22 cellular contexts compared by ENCODE assay signal in genomic region chr10:1650542-1651279, GRCh38.
A peak's percentile ranks its signal among the peaks of the same experiment; 100 is the strongest.
DNase-seq lines count a peak whose midpoint lies in the region; ATAC-seq, FAIRE-seq and TF ChIP-seq lines count a peak whose summit lies in the region.
"Had no signal": no experiment of that assay in that cellular context is flagged by ENCODE, and none has a peak within 500 bp of the region (broad histone marks: within the 10 kb centered on the region; RNA-seq: fewer than 3 reads in every experiment).

No MANE protein-coding gene starts in this region.

- H2BK12ac ChIP-seq in neuronal stem cell (ENCODE audit: low read length): no peak overlapping the region

- no peak overlapping the region for H2BK5ac ChIP-seq in neuronal stem cell (ENCODE audit: low read length)

- H3K4me3 ChIP-seq in HepG2 (replicated peaks in 1 of 3; ENCODE audit: insufficient read depth in 1 of 3, low read depth in 2 of 3, low read length in 3 of 3) (no peak overlapping the region), right lobe of liver (no peak overlapping the region), neuronal stem cell (ENCODE audit: low read length in 2 of 2) (no peak overlapping the region), upper lobe of right lung (no peak overlapping the region)
- H3K4me3 ChIP-seq: A549 had no signal

- H3K4me2 ChIP-seq in HepG2 (ENCODE audit: low read depth, low read length) (no peak overlapping the region), neuronal stem cell (ENCODE audit: insufficient read depth, low read length, poor library complexity, severe bottlenecking) (no peak overlapping the region)
- H3K4me2 ChIP-seq: A549 had no signal

- H3K36me3 ChIP-seq in HepG2 (replicated peaks in 1 of 2; ENCODE audit: control insufficient read depth in 1 of 2, insufficient read depth in 2 of 2, low read length in 2 of 2) (no peaks in the 10 kb centered on the region), right lobe of liver (no peaks in the 10 kb centered on the region), neuronal stem cell (replicated peaks in 1 of 2; ENCODE audit: control insufficient read depth in 2 of 2, insufficient read depth in 2 of 2, low read length in 2 of 2) (no peaks in the 10 kb centered on the region), upper lobe of right lung (no peaks in the 10 kb centered on the region)
- H3K36me3 ChIP-seq: BE2C had no signal

- H2BK120ac ChIP-seq in neuronal stem cell (ENCODE audit: low read depth, low read length): no peak overlapping the region

- no peak overlapping the region for H2BK15ac ChIP-seq in neuronal stem cell (ENCODE audit: low read length)

- CTCF ChIA-PET in HepG2 (lab: Yijun Ruan, JAX; ENCODE audit: low intra/inter-chr PET ratio, low total read pairs): no interaction called here

- POLR2A ChIA-PET in HepG2 (lab: Yijun Ruan, JAX): no interaction called here

- no peak overlapping the region for H3K27ac ChIP-seq in HepG2 (ENCODE audit: extremely low read length, insufficient read depth, low read length)
- H3K27ac ChIP-seq in right lobe of liver: no peak overlapping the region
- H3K27ac ChIP-seq in neuronal stem cell (replicated peaks; ENCODE audit: low read length): no peak overlapping the region
- H3K27ac ChIP-seq in upper lobe of right lung: no peak overlapping the region
- H3K27ac ChIP-seq: A549 had no signal

- no peak for TF ChIP-seq POLR2A in HepG2 (IDR thresholded peaks at IDR 0.05; ENCODE audit: insufficient read depth in 1 of 2, low read depth in 2 of 2, low read length in 2 of 2)
- TF ChIP-seq POLR2A in right lobe of liver (IDR thresholded peaks at IDR 0.05): no peak

- no peaks in the 10 kb centered on the region for H3K79me2 ChIP-seq in HepG2 (ENCODE audit: insufficient read depth, low read length)

- no peak for ATAC-seq in HepG2
- ATAC-seq in right lobe of liver: no peak
- ATAC-seq in upper lobe of right lung: no peak
- ATAC-seq: A549, Panc1 had no signal

- no TSS peak for BruUV-seq in HepG2 (replicated peaks; lab: Mats Ljungman, UMichigan)

- 1% methylated on average over 15 of the region's 25 CpGs for WGBS in HepG2 (ENCODE audit: low lambda C conversion rate)
- 66% methylated on average over 9 of the region's 25 CpGs for WGBS in right lobe of liver (ENCODE audit: insufficient coverage, low coverage, low lambda C conversion rate, missing lambda C conversion rate)
- WGBS in neuronal stem cell (ENCODE audit: extremely low coverage in 2 of 2, insufficient read length in 2 of 2, insufficient replicate concordance in 1 of 2), 2 donors: no CpG with 5 or more reads among the region's 25 CpGs

- TF ChIP-seq EP300 in HepG2 (IDR thresholded peaks at IDR 0.05; ENCODE audit: low read depth in 2 of 2, low read length in 2 of 2) (no peak), HepG2 (CRISPR knock-in tag; IDR thresholded peaks at IDR 0.05; ENCODE audit: borderline replicate concordance) (no peak)

- no peak overlapping the region for H3K18ac ChIP-seq in neuronal stem cell (ENCODE audit: low read length)

- H3K9me3 ChIP-seq in HepG2 (ENCODE audit: low read length) (no peaks in the 10 kb centered on the region), right lobe of liver (no peaks in the 10 kb centered on the region), neuronal stem cell (replicated peaks in 1 of 2; ENCODE audit: control insufficient read depth in 2 of 2, insufficient read depth in 1 of 2, low read depth in 1 of 2, low read length in 2 of 2) (no peaks in the 10 kb centered on the region), upper lobe of right lung (no peaks in the 10 kb centered on the region)
- H3K9me3 ChIP-seq: A549, BE2C had no signal

- no peak overlapping the region for H4K91ac ChIP-seq in neuronal stem cell (ENCODE audit: low read depth, low read length, poor library complexity)

- H3K4me1 ChIP-seq in HepG2 (ENCODE audit: insufficient read depth, low read length) (no peaks in the 10 kb centered on the region), right lobe of liver (no peaks in the 10 kb centered on the region), neuronal stem cell (ENCODE audit: control insufficient read depth in 2 of 2, insufficient read depth in 1 of 2, low read depth in 1 of 2, low read length in 2 of 2) (peaks cover 0 to 7% of the 10 kb centered on the region in 2 donors), upper lobe of right lung (no peaks in the 10 kb centered on the region)
- H3K4me1 ChIP-seq: A549, BE2C had no signal

- H2AK5ac ChIP-seq in neuronal stem cell (ENCODE audit: low read depth, low read length): no peak overlapping the region

- no peak overlapping the region for H3K4ac ChIP-seq in neuronal stem cell (ENCODE audit: low read length)

- intact Hi-C loops in HepG2 (cut with micrococcal nuclease; ENCODE audit: unreplicated experiment) (no loop called here), right lobe of liver (cut with DNase I) (no loop called here), upper lobe of right lung (cut with DNase I) (no loop called here)

- H3K27me3 ChIP-seq in HepG2 (ENCODE audit: control insufficient read depth in 1 of 2, insufficient read depth in 2 of 2, low read length in 2 of 2) (peaks cover 3 to 22% of the 10 kb centered on the region in 2 experiments; a peak in 3 of 5 replicates), right lobe of liver (no peaks in the 10 kb centered on the region), neuronal stem cell (ENCODE audit: control insufficient read depth in 3 of 3, insufficient read depth in 3 of 3, low read depth in 1 of 3, low read length in 3 of 3) (no peaks in the 10 kb centered on the region), upper lobe of right lung (peaks cover 3% of the 10 kb centered on the region)
- H3K27me3 ChIP-seq: BE2C had no signal

- H2AFZ ChIP-seq in HepG2 (ENCODE audit: low read length): no peak overlapping the region
- no peak overlapping the region for H2AFZ ChIP-seq in neuronal stem cell (ENCODE audit: low read length)

- in situ Hi-C loops in HepG2 (cut with HindIII; ENCODE audit: extremely low pct_ligation_motif_present, low pct_unique_long_range_greater_than_20kb): no loop called here

- no peaks in the 10 kb centered on the region for H3K79me1 ChIP-seq in neuronal stem cell (ENCODE audit: low read depth, low read length)

- no peaks in the 10 kb centered on the region for H4K20me1 ChIP-seq in HepG2 (ENCODE audit: insufficient read depth, low read length)

- TF ChIP-seq RAD21 in HepG2 (CRISPR knock-in tag; IDR thresholded peaks at IDR 0.05): no peak

- H4K8ac ChIP-seq in neuronal stem cell (ENCODE audit: low read depth, low read length): peak overlapping the region; percentile 58

- H3K9ac ChIP-seq in HepG2 (ENCODE audit: insufficient read depth, low read depth, low read length) (no peak overlapping the region), neuronal stem cell (ENCODE audit: low read depth, low read length, poor library complexity) (no peak overlapping the region)

- no peak for FAIRE-seq in HepG2 (lab: Jason Lieb, UNC)
- FAIRE-seq: A549, GM12891, GM19239 had no signal

- peak overlapping the region; percentile 28 for H3K23ac ChIP-seq in neuronal stem cell (ENCODE audit: low read depth, low read length, poor library complexity)

- DNase-seq in HepG2 (ENCODE audit: low spot score) (no peak), right lobe of liver (no peak), cerebellum (ENCODE audit: low spot score) (peak; percentile 81), neuronal stem cell (ENCODE audit: low spot score) (no peak), upper lobe of right lung (peak; percentile 40), DMS53 treated with DMSO at 0.1 percent for 48 hours (lab: John Stamatoyannopoulos, UW; ENCODE audit: unreplicated experiment) (no peak), COR-L47 (lab: John Stamatoyannopoulos, UW) (no peak)
- no peak for DNase-seq in activated CD8-positive, alpha-beta memory T cell treated with anti-CD3 and anti-CD28 coated beads for 24 hours
- DNase-seq: BE2C, DND-41, GOT3, HCEC 1CT, KBM-7, NCI-H1092 treated with DMSO at 0.1 percent for 48 hours, NCI-H1930, NCI-H524 treated with DMSO at 0.1 percent for 48 hours, NCI-H82, SIG-M5 had no signal

- TF ChIP-seq CTCF in HepG2 (CRISPR knock-in tag; IDR thresholded peaks at IDR 0.05): no peak
- TF ChIP-seq CTCF in right lobe of liver (IDR thresholded peaks at IDR 0.05): no peak
- TF ChIP-seq CTCF in upper lobe of right lung (IDR thresholded peaks at IDR 0.05): no peak

- H3K14ac ChIP-seq in neuronal stem cell (ENCODE audit: low read length): peak overlapping the region; percentile 40

TF ChIP-seq in HepG2, 621 proteins besides CTCF, POLR2A, EP300 and RAD21:
- TF ChIP-seq AGO2 (optimal IDR thresholded peaks at IDR 0.05; ENCODE audit: low read depth, low read length) (no peak), RXRA (CRISPR knock-in tag; IDR thresholded peaks at IDR 0.05) (no peak), MNT (IDR thresholded peaks at IDR 0.05) (peak; percentile 50)
TF ChIP-seq in HepG2: peak in this region for 1.

Comparison
In these comparisons a context has a peak if more than half of its experiments do, and no peak if none do; other contexts are left out.
1. DNase-seq: peak in cerebellum (single experiment) and upper lobe of right lung (single experiment); none in HepG2 (single experiment), right lobe of liver (0 of 3), neuronal stem cell (single experiment), DMS53 treated with DMSO at 0.1 percent for 48 hours (single experiment), activated CD8-positive, alpha-beta memory T cell treated with anti-CD3 and anti-CD28 coated beads for 24 hours (single experiment) and COR-L47 (single experiment).